Comparison of ENCODE assay signal across 30 cellular contexts in genomic region chr10:124165827-124166226, GRCh38.
"Had no signal": no experiment of that assay in that cellular context is flagged by ENCODE, and none has a peak within 500 bp of the region (broad histone marks: within the 10 kb centered on the region; RNA-seq: fewer than 3 reads in every experiment).

No MANE protein-coding gene starts in this region.

- H3K4me1 Mint-ChIP-seq: activated naive CD8-positive, alpha-beta T cell treated with anti-CD3 and anti-CD28 coated beads for 36 hours had no signal

- H3K36me3 Mint-ChIP-seq: activated CD4-positive, alpha-beta memory T cell treated with anti-CD3 and anti-CD28 coated beads for 36 hours; activated naive CD4-positive, alpha-beta T cell treated with anti-CD3 and anti-CD28 coated beads, Interleukin-2, amount 50 U/mL, for 72 hours; activated naive CD8-positive, alpha-beta T cell treated with anti-CD3 and anti-CD28 coated beads for 36 hours had no signal

- ATAC-seq: activated CD8-positive, alpha-beta T cell treated with anti-CD3 and anti-CD28 coated beads for 36 hours; activated naive CD4-positive, alpha-beta T cell treated with anti-CD3 and anti-CD28 coated beads, Interleukin-2, amount 50 U/mL, for 72 hours; activated T-cell treated with anti-CD3 and anti-CD28 coated beads, Interleukin-2, amount 50 U/mL, for 4 hours; activated T-cell treated with anti-CD3 and anti-CD28 coated beads, Interleukin-2, amount 50 U/mL, for 72 hours; activated T-helper 17 cell treated with anti-CD3 and anti-CD28 coated beads, Interleukin-2, amount 50 U/mL, for 72 hours; body of pancreas had no signal

- H3K9me3 Mint-ChIP-seq: activated CD4-positive, alpha-beta memory T cell treated with anti-CD3 and anti-CD28 coated beads for 36 hours; activated CD4-positive, alpha-beta T cell treated with anti-CD3 and anti-CD28 coated beads, Interleukin-2, amount 10 ng/mL, durations not matched to agents 24 days and 14 days; activated CD8-positive, alpha-beta T cell treated with anti-CD3 and anti-CD28 coated beads for 36 hours; activated naive CD4-positive, alpha-beta T cell treated with anti-CD3 and anti-CD28 coated beads for 36 hours; activated naive CD8-positive, alpha-beta T cell treated with anti-CD3 and anti-CD28 coated beads for 36 hours; activated T-cell treated with anti-CD3 and anti-CD28 coated beads, Interleukin-2, amount 50 U/mL, for 4 hours; activated T-cell treated with anti-CD3 and anti-CD28 coated beads, Interleukin-2, amount 50 U/mL, for 72 hours; activated T-helper 1 cell treated with anti-CD3 and anti-CD28 coated beads, Interleukin-12 subunit alpha, Interleukin-12 subunit beta, Interleukin-2, Interleukin-4 antibody, amounts not matched to agents 30 ng/mL and 10 ng/mL and 1 ng/mL, durations not matched to agents 14 hours and 24 hours and 36 hours; activated T-helper 17 cell treated with anti-CD3 and anti-CD28 coated beads, Interleukin-2, amount 50 U/mL, for 72 hours; T-helper 1 cell treated with Interleukin-12 subunit alpha and Interleukin-12 subunit beta and Interleukin-4 antibody, amounts not matched to agents 30 μg/mL and 1 μg/mL, for 36 hours; T-helper 2 cell treated with Interferon-gamma antibody and Interleukin-4, amounts not matched to agents 5 μg/mL and 100 μg/mL, for 36 hours had no signal

- H3K4me3 Mint-ChIP-seq: activated CD4-positive, alpha-beta memory T cell treated with anti-CD3 and anti-CD28 coated beads for 36 hours; activated CD4-positive, alpha-beta T cell treated with anti-CD3 and anti-CD28 coated beads, Interleukin-2, amount 10 ng/mL, durations not matched to agents 24 days and 14 days; activated CD8-positive, alpha-beta T cell treated with anti-CD3 and anti-CD28 coated beads for 36 hours; activated naive CD4-positive, alpha-beta T cell treated with anti-CD3 and anti-CD28 coated beads for 36 hours; activated naive CD8-positive, alpha-beta T cell treated with anti-CD3 and anti-CD28 coated beads for 36 hours; activated T-cell treated with anti-CD3 and anti-CD28 coated beads, Interleukin-2, amount 50 U/mL, for 4 hours; activated T-cell treated with anti-CD3 and anti-CD28 coated beads, Interleukin-2, amount 50 U/mL, for 72 hours; activated T-helper 1 cell treated with anti-CD3 and anti-CD28 coated beads, Interleukin-12 subunit alpha, Interleukin-12 subunit beta, Interleukin-2, Interleukin-4 antibody, amounts not matched to agents 30 ng/mL and 10 ng/mL and 1 ng/mL, durations not matched to agents 14 hours and 24 hours and 36 hours; activated T-helper 17 cell treated with anti-CD3 and anti-CD28 coated beads, Interleukin-2, amount 50 U/mL, for 72 hours; T-helper 1 cell treated with Interleukin-12 subunit alpha and Interleukin-12 subunit beta and Interleukin-4 antibody, amounts not matched to agents 30 μg/mL and 1 μg/mL, for 36 hours; T-helper 2 cell treated with Interferon-gamma antibody and Interleukin-4, amounts not matched to agents 5 μg/mL and 100 μg/mL, for 36 hours had no signal

- DNase-seq: activated CD4-positive, alpha-beta memory T cell treated with anti-CD3 and anti-CD28 coated beads for 36 hours; activated CD4-positive, alpha-beta T cell treated with anti-CD3 and anti-CD28 coated beads for 4 hours; activated CD4-positive, alpha-beta T cell treated with anti-CD3 and anti-CD28 coated beads, Interleukin-2, amount 10 ng/mL, durations not matched to agents 24 days and 14 days; activated CD4-positive, alpha-beta T cell treated with anti-CD3 and anti-CD28 coated beads, Interleukin-2, amount 50 U/mL, for 1 hour; activated CD4-positive, alpha-beta T cell treated with anti-CD3 and anti-CD28 coated beads, Interleukin-2, amount 50 U/mL, for 4 hours; activated CD4-positive, CD25-positive, alpha-beta regulatory T cell; activated CD8-positive, alpha-beta T cell treated with anti-CD3 and anti-CD28 coated beads for 36 hours; activated effector memory CD4-positive, alpha-beta T cell treated with anti-CD3 and anti-CD28 coated beads, Interleukin-2, amount 50 U/mL, for 16 hours; activated gamma-delta T cell treated with Interleukin-2 at 50 U/mL for 16 hours; activated naive CD4-positive, alpha-beta T cell; activated naive CD4-positive, alpha-beta T cell treated with anti-CD3 and anti-CD28 coated beads for 36 hours; activated naive CD4-positive, alpha-beta T cell treated with anti-CD3 and anti-CD28 coated beads, Interleukin-2, amount 50 U/mL, for 16 hours; activated naive CD8-positive, alpha-beta T cell treated with anti-CD3 and anti-CD28 coated beads for 36 hours; activated T-cell treated with anti-CD3 and anti-CD28 coated beads for 4 hours; activated T-cell treated with anti-CD3 and anti-CD28 coated beads, Interleukin-2, amount 50 U/mL, for 1 hour; activated T-cell treated with anti-CD3 and anti-CD28 coated beads, Interleukin-2, amount 50 U/mL, for 4 hours; activated T-cell treated with anti-CD3 and anti-CD28 coated beads, Interleukin-2, amount 50 U/mL, for 72 hours; amniotic stem cell; aorta; body of pancreas; brain microvascular endothelial cell; central memory CD4-positive, alpha-beta T cell; T-helper 1 cell; T-helper 2 cell; T-helper 9 cell had no signal

- H3K27ac Mint-ChIP-seq: activated CD4-positive, alpha-beta memory T cell treated with anti-CD3 and anti-CD28 coated beads for 36 hours; activated CD4-positive, alpha-beta T cell treated with anti-CD3 and anti-CD28 coated beads, Interleukin-2, amount 10 ng/mL, durations not matched to agents 24 days and 14 days; activated CD8-positive, alpha-beta T cell treated with anti-CD3 and anti-CD28 coated beads for 36 hours; activated naive CD4-positive, alpha-beta T cell treated with anti-CD3 and anti-CD28 coated beads for 36 hours; activated naive CD4-positive, alpha-beta T cell treated with anti-CD3 and anti-CD28 coated beads, Interleukin-2, amount 50 U/mL, for 72 hours; activated naive CD8-positive, alpha-beta T cell treated with anti-CD3 and anti-CD28 coated beads for 36 hours; activated T-cell treated with anti-CD3 and anti-CD28 coated beads, Interleukin-2, amount 50 U/mL, for 72 hours; activated T-helper 1 cell treated with anti-CD3 and anti-CD28 coated beads, Interleukin-12 subunit alpha, Interleukin-12 subunit beta, Interleukin-2, Interleukin-4 antibody, amounts not matched to agents 30 ng/mL and 10 ng/mL and 1 ng/mL, durations not matched to agents 14 hours and 24 hours and 36 hours; activated T-helper 17 cell treated with anti-CD3 and anti-CD28 coated beads, Interleukin-2, amount 50 U/mL, for 72 hours; T-helper 1 cell treated with Interleukin-12 subunit alpha and Interleukin-12 subunit beta and Interleukin-4 antibody, amounts not matched to agents 30 μg/mL and 1 μg/mL, for 36 hours; T-helper 2 cell treated with Interferon-gamma antibody and Interleukin-4, amounts not matched to agents 5 μg/mL and 100 μg/mL, for 36 hours had no signal
